Comparison of ENCODE assay signal across 17 cellular contexts in genomic region chr4:87734936-87735335, GRCh38.
A peak's percentile ranks its signal among the peaks of the same experiment; 100 is the strongest.
DNase-seq lines count a peak whose midpoint lies in the region; ATAC-seq and TF ChIP-seq lines count a peak whose summit lies in the region.
"Had no signal": no experiment of that assay in that cellular context is flagged by ENCODE, and none has a peak within 500 bp of the region (broad histone marks: within the 10 kb centered on the region; RNA-seq: fewer than 3 reads in every experiment).

No MANE protein-coding gene starts in this region.

- DNase-seq in DMS53 (lab: John Stamatoyannopoulos, UW) (peak; percentile 73), HT1080 (ENCODE audit: low read depth) (peak; percentile 81), epithelial cell of esophagus (ENCODE audit: low read depth) (peak; percentile 66), myocyte (ENCODE audit: low read depth) (peak; percentile 5), NCI-H2107 treated with DMSO at 0.1 percent for 48 hours (lab: John Stamatoyannopoulos, UW; ENCODE audit: unreplicated experiment) (no peak), SIG-M5 (lab: John Stamatoyannopoulos, UW) (no peak)
- DNase-seq: COR-L47, DMS79, GDM1, NCI-H1436 treated with DMSO at 0.1 percent for 48 hours, NCI-H2081, NCI-H345, NCI-H69, PC-9, SHP77 had no signal

- ATAC-seq in GM21367 (IDR thresholded peaks at IDR 0.05; ENCODE audit: unreplicated experiment) (no peak), HG03097 (IDR thresholded peaks at IDR 0.05; ENCODE audit: low FRiP score, unreplicated experiment) (no peak)

- no peak overlapping the region for H3K4me3 ChIP-seq in epithelial cell of esophagus (ENCODE audit: low read length)
- H3K4me3 ChIP-seq: PC-9 had no signal

- TF ChIP-seq CTCF in epithelial cell of esophagus (IDR thresholded peaks at IDR 0.05; ENCODE audit: insufficient read depth, low read depth, low read length, missing control alignments): no peak

Comparison
In these comparisons a context has a peak if more than half of its experiments do, and no peak if none do; other contexts are left out.
1. DNase-seq: peak in DMS53 (single experiment), HT1080 (single experiment), epithelial cell of esophagus (single experiment) and myocyte (single experiment); none in NCI-H2107 treated with DMSO at 0.1 percent for 48 hours (single experiment) and SIG-M5 (single experiment).